1 cellular context compared by ENCODE assay signal in the genomic region with DNA sequence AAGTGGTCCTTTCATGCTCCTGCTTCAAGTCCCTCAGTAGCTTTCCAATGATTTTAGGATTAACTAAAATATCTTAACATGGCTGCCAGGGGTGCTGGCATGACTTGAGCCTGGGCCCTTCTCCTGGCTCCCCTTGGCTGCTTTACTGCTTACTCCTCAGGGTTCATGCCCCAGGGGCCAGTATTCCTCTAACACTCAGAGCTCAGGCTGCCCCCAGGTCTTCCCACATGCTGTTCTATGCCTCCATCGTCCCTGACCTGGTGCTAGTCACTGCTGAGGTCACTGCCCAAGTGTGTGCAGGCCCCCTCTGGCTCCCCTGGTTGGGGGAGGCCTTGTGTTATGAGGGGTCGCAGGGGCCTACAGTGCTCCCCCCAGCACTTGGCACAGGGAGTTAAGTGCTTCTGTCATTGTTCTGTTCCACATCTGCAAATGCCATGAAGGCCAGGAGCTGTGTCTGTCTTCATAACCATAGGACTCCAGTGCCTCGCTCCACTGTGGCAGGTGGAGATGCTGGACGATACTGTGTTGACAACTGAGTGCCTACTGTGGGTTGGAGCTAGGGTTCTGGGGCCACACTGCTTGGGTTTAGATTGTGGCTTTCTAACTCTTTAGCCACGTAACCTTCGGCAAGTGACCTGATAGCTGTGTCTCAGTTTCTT.
TF ChIP-seq lines count a peak whose summit lies in the region.

No MANE protein-coding gene starts in this region.

TF ChIP-seq in IMR-90, 13 proteins besides CTCF, POLR2A, EP300 and RAD21 (continued from another document):
- TF ChIP-seq, protein P1, sequence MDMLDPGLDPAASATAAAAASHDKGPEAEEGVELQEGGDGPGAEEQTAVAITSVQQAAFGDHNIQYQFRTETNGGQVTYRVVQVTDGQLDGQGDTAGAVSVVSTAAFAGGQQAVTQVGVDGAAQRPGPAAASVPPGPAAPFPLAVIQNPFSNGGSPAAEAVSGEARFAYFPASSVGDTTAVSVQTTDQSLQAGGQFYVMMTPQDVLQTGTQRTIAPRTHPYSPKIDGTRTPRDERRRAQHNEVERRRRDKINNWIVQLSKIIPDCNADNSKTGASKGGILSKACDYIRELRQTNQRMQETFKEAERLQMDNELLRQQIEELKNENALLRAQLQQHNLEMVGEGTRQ (IDR thresholded peaks at IDR 0.05; ENCODE audit: low read depth, low read length) = no peak
- TF ChIP-seq MXI1 (IDR thresholded peaks at IDR 0.05; ENCODE audit: borderline replicate concordance, low read depth, low read length) (no peak), BHLHE40 (IDR thresholded peaks at IDR 0.05; ENCODE audit: low read depth, low read length) (no peak), FOS (IDR thresholded peaks at IDR 0.05; ENCODE audit: low read depth, low read length) (no peak), MAZ (IDR thresholded peaks at IDR 0.05; ENCODE audit: borderline replicate concordance, low read depth, low read length) (no peak)
- TF ChIP-seq, protein P2, sequence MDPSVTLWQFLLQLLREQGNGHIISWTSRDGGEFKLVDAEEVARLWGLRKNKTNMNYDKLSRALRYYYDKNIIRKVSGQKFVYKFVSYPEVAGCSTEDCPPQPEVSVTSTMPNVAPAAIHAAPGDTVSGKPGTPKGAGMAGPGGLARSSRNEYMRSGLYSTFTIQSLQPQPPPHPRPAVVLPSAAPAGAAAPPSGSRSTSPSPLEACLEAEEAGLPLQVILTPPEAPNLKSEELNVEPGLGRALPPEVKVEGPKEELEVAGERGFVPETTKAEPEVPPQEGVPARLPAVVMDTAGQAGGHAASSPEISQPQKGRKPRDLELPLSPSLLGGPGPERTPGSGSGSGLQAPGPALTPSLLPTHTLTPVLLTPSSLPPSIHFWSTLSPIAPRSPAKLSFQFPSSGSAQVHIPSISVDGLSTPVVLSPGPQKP (IDR thresholded peaks at IDR 0.05; ENCODE audit: borderline replicate concordance, low read depth, low read length) = no peak
